8 cellular contexts compared by ENCODE assay signal in genomic region chr2:54945401-54946219, GRCh38.
DNase-seq lines count a peak whose midpoint lies in the region; ATAC-seq and TF ChIP-seq lines count a peak whose summit lies in the region.

No MANE protein-coding gene starts in this region.

- POLR2A ChIA-PET in activated CD4-positive, alpha-beta memory T cell treated with anti-CD3 and anti-CD28 coated beads, Interleukin-2, amount 10 ng/mL, durations not matched to agents 7 days and 5 days (lab: Charles Lee): no interaction called here

- TF ChIP-seq CTCF in AG10803 (conservative IDR thresholded peaks at IDR 0.05; ENCODE audit: low read length): no peak; the same call in 1 of the 2 replicates

- H3K27ac Mint-ChIP-seq in activated CD4-positive, alpha-beta memory T cell treated with anti-CD3 and anti-CD28 coated beads, Interleukin-2, amount 10 ng/mL, durations not matched to agents 7 days and 5 days: peak overlapping the region; percentile 23

- no peaks in the 10 kb centered on the region for H3K36me3 Mint-ChIP-seq in activated CD4-positive, alpha-beta memory T cell treated with anti-CD3 and anti-CD28 coated beads, Interleukin-2, amount 10 ng/mL, durations not matched to agents 7 days and 5 days (ENCODE audit: low read depth)

- ATAC-seq in GM21390 (IDR thresholded peaks at IDR 0.05; ENCODE audit: unreplicated experiment) (peak; percentile 88), HG03159 (IDR thresholded peaks at IDR 0.05; ENCODE audit: unreplicated experiment) (no peak), GM21529 (IDR thresholded peaks at IDR 0.05; ENCODE audit: unreplicated experiment) (no peak)
- peak; percentile 91 for ATAC-seq in stimulated activated naive CD8-positive, alpha-beta T cell treated with anti-CD3 and anti-CD28 coated beads, Interleukin-15, Interleukin-2, amounts not matched to agents 100 U/mL and 50 U/mL, for 24 hours

- H3K9me3 Mint-ChIP-seq in activated CD4-positive, alpha-beta memory T cell treated with anti-CD3 and anti-CD28 coated beads, Interleukin-2, amount 10 ng/mL, durations not matched to agents 7 days and 5 days: no peaks in the 10 kb centered on the region

- intact Hi-C loops in head of caudate nucleus (cut with DNase I): loop anchor here (10.0 kb wide), 1 partner anchor 59 kb away; no protein-coding TSS in a partner anchor

- CTCF ChIA-PET in activated CD4-positive, alpha-beta memory T cell treated with anti-CD3 and anti-CD28 coated beads, Interleukin-2, amount 10 ng/mL, durations not matched to agents 7 days and 5 days (lab: Charles Lee): no interaction called here

- no peak overlapping the region for H3K4me3 Mint-ChIP-seq in activated CD4-positive, alpha-beta memory T cell treated with anti-CD3 and anti-CD28 coated beads, Interleukin-2, amount 10 ng/mL, durations not matched to agents 7 days and 5 days

- H3K4me1 Mint-ChIP-seq in activated CD4-positive, alpha-beta memory T cell treated with anti-CD3 and anti-CD28 coated beads, Interleukin-2, amount 10 ng/mL, durations not matched to agents 7 days and 5 days: peaks cover 4% of the 10 kb centered on the region

- no peak overlapping the region for H3K4me3 ChIP-seq in AG10803 (ENCODE audit: low read length)

- peak; percentile 90 for DNase-seq in AG10803 (ENCODE audit: low read depth)
- DNase-seq in activated CD4-positive, alpha-beta memory T cell treated with anti-CD3 and anti-CD28 coated beads, Interleukin-2, amount 10 ng/mL, durations not matched to agents 7 days and 5 days: no peak
- DNase-seq in head of caudate nucleus: peak in 28 of 42 donors; percentile 26 to 82 (median 56)
- DNase-seq in stimulated activated naive CD8-positive, alpha-beta T cell treated with anti-CD3 and anti-CD28 coated beads, Interleukin-15, Interleukin-2, amounts not matched to agents 100 U/mL and 50 U/mL, for 24 hours: peak; percentile 19
- no peak for DNase-seq in NCI-H2081 treated with DMSO at 0.1 percent for 48 hours (lab: John Stamatoyannopoulos, UW)

- H3K27me3 Mint-ChIP-seq in activated CD4-positive, alpha-beta memory T cell treated with anti-CD3 and anti-CD28 coated beads, Interleukin-2, amount 10 ng/mL, durations not matched to agents 7 days and 5 days: no peaks in the 10 kb centered on the region

Comparison
In these comparisons a context has a peak if more than half of its experiments do, and no peak if none do; other contexts are left out.
1. DNase-seq: peak in AG10803 (single experiment), head of caudate nucleus (28 of 42) and stimulated activated naive CD8-positive, alpha-beta T cell treated with anti-CD3 and anti-CD28 coated beads, Interleukin-15, Interleukin-2, amounts not matched to agents 100 U/mL and 50 U/mL, for 24 hours (single experiment); none in activated CD4-positive, alpha-beta memory T cell treated with anti-CD3 and anti-CD28 coated beads, Interleukin-2, amount 10 ng/mL, durations not matched to agents 7 days and 5 days (single experiment) and NCI-H2081 treated with DMSO at 0.1 percent for 48 hours (single experiment).
2. ATAC-seq: peak in GM21390 (single experiment) and stimulated activated naive CD8-positive, alpha-beta T cell treated with anti-CD3 and anti-CD28 coated beads, Interleukin-15, Interleukin-2, amounts not matched to agents 100 U/mL and 50 U/mL, for 24 hours (single experiment); none in HG03159 (single experiment) and GM21529 (single experiment).